ENCODE assay signal across 26 cellular contexts in genomic region chr12:131458931-131459575, GRCh38.
A peak's percentile ranks its signal among the peaks of the same experiment; 100 is the strongest.
DNase-seq lines count a peak whose midpoint lies in the region; ATAC-seq, FAIRE-seq and TF ChIP-seq lines count a peak whose summit lies in the region.
"Had no signal": no experiment of that assay in that cellular context is flagged by ENCODE, and none has a peak within 500 bp of the region (broad histone marks: within the 10 kb centered on the region; RNA-seq: fewer than 3 reads in every experiment).

No MANE protein-coding gene starts in this region.

- no peak overlapping the region for H2AK5ac ChIP-seq in H1 (ENCODE audit: low read depth, low read length)

- no peaks in the 10 kb centered on the region for H4K20me1 ChIP-seq in H1 (replicated peaks in 1 of 2; ENCODE audit: control insufficient read depth in 1 of 2, insufficient read depth in 2 of 2, low read length in 2 of 2)
- H4K20me1 ChIP-seq: BLaER1 treated with 17β-estradiol and CSF1 and Interleukin-3, amounts not matched to agents 10 nM and 100 nM had no signal

- no peak overlapping the region for H3K9ac ChIP-seq in H1 (replicated peaks in 1 of 4; ENCODE audit: extremely low read depth in 1 of 4, low read depth in 3 of 4, low read length in 3 of 4)
- H3K9ac ChIP-seq: BLaER1 treated with 17β-estradiol and CSF1 and Interleukin-3, amounts not matched to agents 10 nM and 100 nM had no signal

- H3K4me3 ChIP-seq in left ventricle myocardium inferior (no peak overlapping the region), H1 (ENCODE audit: extremely low read depth in 1 of 4, insufficient read depth in 2 of 4, low read depth in 3 of 4, low read length in 4 of 4) (no peak overlapping the region)
- H3K4me3 ChIP-seq: BLaER1 treated with 17β-estradiol and CSF1 and Interleukin-3, amounts not matched to agents 10 nM and 100 nM had no signal

- no peak overlapping the region for H3K56ac ChIP-seq in H1 (replicated peaks; ENCODE audit: insufficient read length, low read depth, low read length)

- no peak overlapping the region for H4K8ac ChIP-seq in H1 (ENCODE audit: extremely low read depth, insufficient read depth, low read length)

- H3K27ac ChIP-seq in left ventricle myocardium inferior (replicated peaks) (no peak overlapping the region), H1 (ENCODE audit: low read depth, low read length) (no peak overlapping the region)
- H3K27ac ChIP-seq: BLaER1 treated with 17β-estradiol and CSF1 and Interleukin-3, amounts not matched to agents 10 nM and 100 nM had no signal

- H3K27ac Mint-ChIP-seq in osteocyte (ENCODE audit: unreplicated experiment) = no peak overlapping the region
- H3K27ac Mint-ChIP-seq: CD8-positive, alpha-beta memory T cell; HFFc6 had no signal

- no peaks in the 10 kb centered on the region; the same call in 1 of the 2 replicates for H3K23me2 ChIP-seq in H1 (ENCODE audit: low read depth, low read length)

- POLR2A ChIA-PET in H1 (lab: Charles Lee; ENCODE audit: partially characterized antibody) = no interaction called here

- H3K4me1 Mint-ChIP-seq in osteocyte (ENCODE audit: unreplicated experiment) = no peaks in the 10 kb centered on the region
- H3K4me1 Mint-ChIP-seq: CD8-positive, alpha-beta memory T cell had no signal

- no peak overlapping the region for H3K4ac ChIP-seq in H1 (replicated peaks; ENCODE audit: insufficient read length, low read depth, low read length)

- H2BK12ac ChIP-seq in H1 (ENCODE audit: low read depth, low read length) = 0 out of 2 replicates have a peak overlapping the region, but pooled peaks have one; percentile 17

- no peaks in the 10 kb centered on the region for H3K36me3 ChIP-seq in left ventricle myocardium inferior
- no peaks in the 10 kb centered on the region for H3K36me3 ChIP-seq in H1 (ENCODE audit: control insufficient read depth in 2 of 4, insufficient read depth in 4 of 4, low read length in 3 of 4)
- H3K36me3 ChIP-seq: BLaER1 treated with 17β-estradiol and CSF1 and Interleukin-3, amounts not matched to agents 10 nM and 100 nM had no signal

- no peak for TF ChIP-seq RAD21 in H1 (IDR thresholded peaks at IDR 0.05 in 1 of 2, conservative IDR thresholded peaks at IDR 0.05 in 1 of 2; ENCODE audit: low read depth in 2 of 2, low read length in 2 of 2)

- CTCF ChIA-PET in H1 (lab: Charles Lee; ENCODE audit: partially characterized antibody) = no interaction called here

- H3K27me3 ChIP-seq in left ventricle myocardium inferior (ENCODE audit: low read depth) (peaks cover 91% of the 10 kb centered on the region), H1 (replicated peaks in 1 of 4; ENCODE audit: control insufficient read depth in 3 of 4, extremely low read depth in 1 of 4, insufficient read depth in 3 of 4, low read length in 3 of 4) (no peaks in the 10 kb centered on the region)
- H3K27me3 ChIP-seq: BLaER1 treated with 17β-estradiol and CSF1 and Interleukin-3, amounts not matched to agents 10 nM and 100 nM had no signal

- peaks cover 8% of the 10 kb centered on the region for H3K9me3 ChIP-seq in left ventricle myocardium inferior (replicated peaks)
- no peaks in the 10 kb centered on the region for H3K9me3 ChIP-seq in H1 (ENCODE audit: insufficient read depth in 2 of 2, low read depth in 1 of 2, low read length in 1 of 2)

- no peaks in the 10 kb centered on the region for H3K79me1 ChIP-seq in H1 (ENCODE audit: low read depth, low read length)

- H3K9me3 Mint-ChIP-seq in osteocyte (ENCODE audit: unreplicated experiment) = no peaks in the 10 kb centered on the region
- H3K9me3 Mint-ChIP-seq: CD8-positive, alpha-beta memory T cell had no signal

- intact Hi-C loops in left ventricle myocardium superior (cut with micrococcal nuclease) = no loop called here
- intact Hi-C loops in left ventricle myocardium inferior (cut with micrococcal nuclease) = no loop called here

- TF ChIP-seq POLR2A in H1 (IDR thresholded peaks at IDR 0.05; ENCODE audit: control extremely low read depth in 1 of 2, low read depth in 2 of 2, low read length in 2 of 2) = no peak

- H2BK20ac ChIP-seq in H1 (ENCODE audit: low read length) = no peak overlapping the region

- no peak for FAIRE-seq in H1 (lab: Jason Lieb, UNC)
- FAIRE-seq: GM12891, GM18507, H54 had no signal

- 0 out of 2 replicates have a peak overlapping the region, but pooled peaks have one; percentile 29 for H2BK15ac ChIP-seq in H1 (ENCODE audit: low read length)

- H3K4me3 Mint-ChIP-seq in osteocyte (ENCODE audit: unreplicated experiment) = no peak overlapping the region
- H3K4me3 Mint-ChIP-seq: CD8-positive, alpha-beta memory T cell; HFFc6 had no signal

- peak; percentile 6 for DNase-seq in left ventricle myocardium superior
- no peak for DNase-seq in left ventricle myocardium inferior
- no peak for DNase-seq in H1 (ENCODE audit: low read depth in 1 of 2, low spot score in 2 of 2)
- DNase-seq in osteocyte (ENCODE audit: extremely low spot score, unreplicated experiment) = peak; percentile 80
- no peak for DNase-seq in MV-4-11 (lab: John Stamatoyannopoulos, UW)
- no peak for DNase-seq in left lobe of liver (ENCODE audit: low spot score)
- DNase-seq: 8988T, Calu3, DMS153, HFFc6, MM.1S, NCI-H1092, NCI-H1436 treated with DMSO at 0.1 percent for 48 hours, NCI-H1930, NCI-H226, NCI-H510A treated with DMSO at 0.1 percent for 48 hours, NCI-H748 treated with DMSO at 0.1 percent for 48 hours had no signal

- no peaks in the 10 kb centered on the region for H3K79me2 ChIP-seq in H1 (ENCODE audit: control insufficient read depth in 1 of 2, insufficient read depth in 2 of 2, low read length in 2 of 2)

- ATAC-seq in left ventricle myocardium superior (no peak), HG03280 (IDR thresholded peaks at IDR 0.05; ENCODE audit: unreplicated experiment) (no peak), left lobe of liver (no peak), HG03354 (IDR thresholded peaks at IDR 0.05; ENCODE audit: poor library complexity, severe bottlenecking, unreplicated experiment) (no peak)
- ATAC-seq: Panc1, SK-N-SH treated with all-trans-retinoic acid at 6 μM for 48 hours had no signal

- 90% methylated on average over 27 of the region's 27 CpGs; no CpG with 5 or more reads in 1 of the 2 experiments for WGBS in H1 (ENCODE audit: extremely low coverage in 1 of 2, insufficient coverage in 1 of 2, insufficient read length in 1 of 2, insufficient replicate concordance in 2 of 2, low coverage in 1 of 2, low lambda C conversion rate in 2 of 2, missing lambda C conversion rate in 1 of 2), 2 experiments

- no peaks in the 10 kb centered on the region for H3K36me3 Mint-ChIP-seq in osteocyte (ENCODE audit: unreplicated experiment)
- H3K36me3 Mint-ChIP-seq: CD8-positive, alpha-beta memory T cell had no signal

- no peak overlapping the region for H3K18ac ChIP-seq in H1 (ENCODE audit: extremely low read depth, low read length)

- no peak overlapping the region for H4K91ac ChIP-seq in H1 (replicated peaks; ENCODE audit: insufficient read length, low read length)

- H2AFZ ChIP-seq in H1 (ENCODE audit: low read length) = no peak overlapping the region

- H3K14ac ChIP-seq in H1 (ENCODE audit: insufficient read length) = no peak overlapping the region

- H3K23ac ChIP-seq in H1 (ENCODE audit: insufficient read length) = no peak overlapping the region

- no peaks in the 10 kb centered on the region for H3K4me1 ChIP-seq in left ventricle myocardium inferior
- H3K4me1 ChIP-seq in H1 (replicated peaks in 1 of 4; ENCODE audit: control insufficient read depth in 3 of 4, insufficient read depth in 4 of 4, low read length in 3 of 4) = no peaks in the 10 kb centered on the region

- no peak for TF ChIP-seq EP300 in H1 (IDR thresholded peaks at IDR 0.05; ENCODE audit: borderline replicate concordance in 1 of 2, low read depth in 2 of 2, low read length in 2 of 2)

- H2BK120ac ChIP-seq in H1 (replicated peaks; ENCODE audit: low read depth, low read length) = no peak overlapping the region

- no peak overlapping the region for H2BK5ac ChIP-seq in H1 (ENCODE audit: low read depth, low read length)

- peaks cover 9% of the 10 kb centered on the region for H3K27me3 Mint-ChIP-seq in osteocyte (ENCODE audit: unreplicated experiment)

- H4K5ac ChIP-seq in H1 (ENCODE audit: insufficient read length, low read depth, low read length) = no peak overlapping the region

- H3K4me2 ChIP-seq in H1 (ENCODE audit: insufficient read depth in 1 of 2, low read depth in 2 of 2, low read length in 2 of 2) = no peak overlapping the region
- H3K4me2 ChIP-seq: BLaER1 treated with 17β-estradiol and CSF1 and Interleukin-3, amounts not matched to agents 10 nM and 100 nM had no signal

- TF ChIP-seq CTCF in left ventricle myocardium inferior (IDR thresholded peaks at IDR 0.05; ENCODE audit: borderline replicate concordance) = no peak
- no peak for TF ChIP-seq CTCF in H1 (IDR thresholded peaks at IDR 0.05; ENCODE audit: control extremely low read depth in 1 of 3, insufficient read depth in 1 of 3, low read depth in 1 of 3, low read length in 3 of 3)
- no peak for TF ChIP-seq CTCF in osteocyte (IDR thresholded peaks at IDR 0.05)

TF ChIP-seq in H1, 55 proteins besides CTCF, POLR2A, EP300 and RAD21 (continues in another document):
- TF ChIP-seq YY1 (IDR thresholded peaks at IDR 0.05; ENCODE audit: low read depth, low read length) = no peak
- TF ChIP-seq POLR2AphosphoS5 (IDR thresholded peaks at IDR 0.05; ENCODE audit: low read depth, low read length) = no peak
- no peak for TF ChIP-seq CHD2 (IDR thresholded peaks at IDR 0.05; ENCODE audit: low read length)
- no peak for TF ChIP-seq RFX5 (IDR thresholded peaks at IDR 0.05; ENCODE audit: borderline replicate concordance, low read depth, low read length)
- TF ChIP-seq TEAD4 (IDR thresholded peaks at IDR 0.05; ENCODE audit: low read depth, low read length) = no peak
- no peak for TF ChIP-seq HDAC6 (IDR thresholded peaks at IDR 0.05; ENCODE audit: low read depth, low read length)
- TF ChIP-seq SRF (IDR thresholded peaks at IDR 0.05; ENCODE audit: low read depth, low read length) = no peak
- TF ChIP-seq CREB1 (IDR thresholded peaks at IDR 0.05) = no peak
- no peak for TF ChIP-seq SP4 (IDR thresholded peaks at IDR 0.05; ENCODE audit: low read length)
- TF ChIP-seq RBBP5 (IDR thresholded peaks at IDR 0.05; ENCODE audit: borderline replicate concordance, low read depth, low read length) = no peak
- TF ChIP-seq FOSL1 (IDR thresholded peaks at IDR 0.05; ENCODE audit: insufficient read depth, low read depth, low read length) = no peak
- no peak for TF ChIP-seq SIX5 (IDR thresholded peaks at IDR 0.05; ENCODE audit: low read depth, low read length)

Comparison
In these comparisons a context has a peak if more than half of its experiments do, and no peak if none do; other contexts are left out.
1. DNase-seq: peak in left ventricle myocardium superior (single experiment) and osteocyte (single experiment); none in left ventricle myocardium inferior (single experiment), H1 (0 of 2), MV-4-11 (single experiment) and left lobe of liver (single experiment).